8 cellular contexts compared by ENCODE assay signal in the genomic region with DNA sequence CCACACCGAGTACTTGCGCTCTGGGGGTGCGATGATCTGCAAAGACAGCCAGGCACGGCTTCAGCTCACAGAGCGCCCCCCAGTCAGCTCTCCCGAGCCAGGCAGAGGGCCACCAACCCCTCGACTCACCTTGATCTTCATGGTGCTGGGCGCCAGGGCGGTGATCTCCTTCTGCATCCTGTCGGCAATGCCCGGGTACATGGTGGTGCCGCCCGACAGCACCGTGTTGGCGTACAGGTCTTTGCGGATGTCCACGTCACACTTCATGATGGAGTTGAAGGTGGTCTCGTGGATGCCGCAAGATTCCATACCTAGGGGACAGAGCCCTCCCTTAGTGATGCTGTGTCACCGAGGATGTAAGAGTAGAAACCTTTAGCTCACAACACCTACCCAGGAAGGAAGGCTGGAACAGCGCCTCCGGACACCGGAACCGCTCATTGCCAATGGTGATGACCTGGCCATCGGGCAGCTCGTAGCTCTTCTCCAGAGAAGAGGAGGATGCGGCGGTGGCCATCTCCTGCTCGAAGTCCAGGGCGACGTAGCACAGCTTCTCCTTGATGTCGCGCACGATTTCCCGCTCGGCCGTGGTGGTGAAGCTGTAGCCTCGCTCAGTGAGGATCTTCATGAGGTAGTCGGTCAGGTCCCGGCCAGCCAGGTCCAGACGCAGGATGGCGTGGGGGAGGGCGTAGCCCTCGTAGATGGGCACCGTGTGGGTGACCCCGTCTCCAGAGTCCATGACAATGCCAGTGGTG. TPM values are rescaled to one million over a fixed set of nuclear protein-coding genes. Genes with fewer than 3 reads are reported as not detected.
A peak's percentile ranks its signal among the peaks of the same experiment; 100 is the strongest.
DNase-seq lines count a peak whose midpoint lies in the region; ATAC-seq and TF ChIP-seq lines count a peak whose summit lies in the region.

No MANE protein-coding gene starts in this region.

- peaks cover 40% of the 10 kb centered on the region for H3K36me3 ChIP-seq in left ventricle myocardium inferior
- peaks cover 0 to 30% of the 10 kb centered on the region in 2 donors for H3K36me3 ChIP-seq in gastrocnemius medialis

- TF ChIP-seq CTCF in left ventricle myocardium inferior (IDR thresholded peaks at IDR 0.05; ENCODE audit: borderline replicate concordance) (no peak), gastrocnemius medialis (IDR thresholded peaks at IDR 0.05 in 4 of 5, conservative IDR thresholded peaks at IDR 0.05 in 1 of 5) (no peak)

- peak overlapping the region; percentile 93 for H3K4me3 ChIP-seq in left ventricle myocardium inferior
- peak overlapping the region; percentile 81 to 95 (median 89) for H3K4me3 ChIP-seq in gastrocnemius medialis

- peaks cover 68% of the 10 kb centered on the region for H3K4me1 ChIP-seq in left ventricle myocardium inferior
- H3K4me1 ChIP-seq in gastrocnemius medialis: peaks cover 22 to 31% of the 10 kb centered on the region in 2 donors

- H3K27me3 ChIP-seq in left ventricle myocardium inferior (ENCODE audit: low read depth) (no peaks in the 10 kb centered on the region), gastrocnemius medialis (no peaks in the 10 kb centered on the region)

- ATAC-seq in gastrocnemius medialis (no peak), GM21528 (IDR thresholded peaks at IDR 0.05; ENCODE audit: low FRiP score, unreplicated experiment) (no peak)

- H3K9me3 ChIP-seq in left ventricle myocardium inferior (replicated peaks): peaks cover 4% of the 10 kb centered on the region
- H3K9me3 ChIP-seq in gastrocnemius medialis: no peaks in the 10 kb centered on the region

- intact Hi-C loops in left ventricle myocardium inferior (cut with micrococcal nuclease) (no loop called here), gastrocnemius medialis (cut with DNase I; ENCODE audit: low total_unique reads) (loop anchor here (5.0 kb wide), 1 partner anchor 41 kb away; the partner anchor contains the start of gene FAAP100)

- TF ChIP-seq POLR2A in gastrocnemius medialis (IDR thresholded peaks at IDR 0.05): no peak

- in situ Hi-C loops in gastrocnemius medialis (cut with MboI; ENCODE audit: low sequenced_read_pairs in 4 of 4): no loop called here

- peak; percentile 18 to 26 for DNase-seq in stimulated activated CD4-positive, alpha-beta T cell treated with anti-CD3 and anti-CD28 coated beads, Interleukin-1b, Interleukin-23, amount 100 ng/mL, for 4 hours (ENCODE audit: low read depth in 2 of 2)
- no peak for DNase-seq in stimulated activated CD4-positive, alpha-beta T cell treated with anti-CD3 and anti-CD28 coated beads, Interleukin-12 subunit alpha, Interleukin-12 subunit beta, amount 100 ng/mL, for 4 hours
- DNase-seq in activated effector memory CD4-positive, alpha-beta T cell treated with Interleukin-2 at 50 U/mL for 16 hours: peak; percentile 32
- DNase-seq in left ventricle myocardium inferior: no peak
- DNase-seq in gastrocnemius medialis: no peak
- DNase-seq in foreskin melanocyte: no peak
- DNase-seq in NCI-H1105 (lab: John Stamatoyannopoulos, UW): no peak

- H3K27ac ChIP-seq in left ventricle myocardium inferior (replicated peaks) (peak overlapping the region; percentile 99), gastrocnemius medialis (peak overlapping the region; percentile 86 to 100 (median 96))

RNA-seq across cellular contexts. Expression of gene ACTG1, which starts 1.6 kb away (rescaled TPM):
- total RNA-seq in left ventricle myocardium inferior (342 TPM), gastrocnemius medialis (100 to 1,000 TPM; 322 to 934 (median 415) TPM)

RNA-seq across cellular contexts. Expression of gene FSCN2, which starts 17.2 kb away (rescaled TPM):
- total RNA-seq in left ventricle myocardium inferior (0.38 TPM), gastrocnemius medialis (under 1 TPM in 2 of 4 donors, not detected in 2; 0.20 to 0.46 TPM)

RNA-seq across cellular contexts. Expression of gene FAAP100, which starts 41.2 kb away (rescaled TPM):
- 15.9 TPM for total RNA-seq in left ventricle myocardium inferior
- 10 to 100 TPM; 14.4 to 27.9 (median 15.6) TPM for total RNA-seq in gastrocnemius medialis

Comparison
In these comparisons a context has a peak if more than half of its experiments do, and no peak if none do; other contexts are left out.
1. DNase-seq: peak in stimulated activated CD4-positive, alpha-beta T cell treated with anti-CD3 and anti-CD28 coated beads, Interleukin-1b, Interleukin-23, amount 100 ng/mL, for 4 hours (2 of 2) and activated effector memory CD4-positive, alpha-beta T cell treated with Interleukin-2 at 50 U/mL for 16 hours (single experiment); none in stimulated activated CD4-positive, alpha-beta T cell treated with anti-CD3 and anti-CD28 coated beads, Interleukin-12 subunit alpha, Interleukin-12 subunit beta, amount 100 ng/mL, for 4 hours (single experiment), left ventricle myocardium inferior (single experiment), gastrocnemius medialis (0 of 2), foreskin melanocyte (single experiment) and NCI-H1105 (single experiment).